In the genomic region with DNA sequence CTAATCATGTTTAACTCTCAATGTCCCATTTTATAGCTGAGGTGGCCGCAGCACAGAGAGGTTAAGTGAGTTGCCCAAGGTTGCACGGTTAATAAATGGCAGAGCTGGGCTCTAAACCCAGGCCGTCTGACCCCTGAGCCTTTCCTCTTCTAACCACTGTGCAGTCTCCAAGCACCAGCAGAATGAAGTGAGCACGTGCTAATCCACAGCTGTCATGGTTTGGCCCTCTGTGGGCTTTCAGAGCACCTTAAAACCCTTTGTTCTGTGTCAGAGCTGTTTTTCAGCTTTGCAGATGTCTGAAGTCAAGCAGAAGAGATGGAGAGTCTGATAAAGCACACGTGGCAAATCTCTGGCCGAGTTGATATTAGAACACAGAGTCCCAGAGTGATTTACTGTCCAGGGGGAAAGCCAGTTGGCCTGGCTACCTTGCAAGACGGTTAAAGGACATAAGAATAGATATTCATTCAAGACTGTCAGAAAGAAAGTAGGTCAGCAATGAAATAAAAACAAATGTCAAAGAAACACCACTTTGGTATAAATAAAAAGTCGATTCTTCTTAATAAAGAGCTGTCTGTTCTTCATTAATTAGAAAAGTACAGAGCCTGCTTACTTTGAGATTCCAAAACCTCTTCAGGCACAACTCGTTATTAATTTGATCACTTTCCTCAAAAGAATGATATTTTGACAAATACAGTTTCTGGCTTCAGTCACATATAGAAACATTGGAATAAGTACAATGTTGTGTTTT, we compare ENCODE assay signal across 1 cellular context.
TF ChIP-seq lines count a peak whose summit lies in the region.

No MANE protein-coding gene starts in this region.

TF ChIP-seq in H1, 55 proteins besides CTCF, POLR2A, EP300 and RAD21 (continued from another document):
- TF ChIP-seq, protein P1, sequence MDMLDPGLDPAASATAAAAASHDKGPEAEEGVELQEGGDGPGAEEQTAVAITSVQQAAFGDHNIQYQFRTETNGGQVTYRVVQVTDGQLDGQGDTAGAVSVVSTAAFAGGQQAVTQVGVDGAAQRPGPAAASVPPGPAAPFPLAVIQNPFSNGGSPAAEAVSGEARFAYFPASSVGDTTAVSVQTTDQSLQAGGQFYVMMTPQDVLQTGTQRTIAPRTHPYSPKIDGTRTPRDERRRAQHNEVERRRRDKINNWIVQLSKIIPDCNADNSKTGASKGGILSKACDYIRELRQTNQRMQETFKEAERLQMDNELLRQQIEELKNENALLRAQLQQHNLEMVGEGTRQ (IDR thresholded peaks at IDR 0.05; ENCODE audit: low read length), result no peak
- no peak for TF ChIP-seq TAF1 (IDR thresholded peaks at IDR 0.05; ENCODE audit: low read depth, low read length)
- TF ChIP-seq KDM5A (IDR thresholded peaks at IDR 0.05; ENCODE audit: low read length), result no peak
